1 cellular context compared by ENCODE assay signal in genomic region chr2:227398684-227399398, GRCh38.
TF ChIP-seq lines count a peak whose summit lies in the region.

No MANE protein-coding gene starts in this region.

TF ChIP-seq in A549, 52 proteins besides CTCF, POLR2A, EP300 and RAD21 (continued from another document):
- TF ChIP-seq HMGXB4 (CRISPR knock-in tag; IDR thresholded peaks at IDR 0.05; ENCODE audit: borderline replicate concordance) (no peak), KDM5A (IDR thresholded peaks at IDR 0.05) (no peak), JUNB (IDR thresholded peaks at IDR 0.05) (no peak), BHLHE40 (IDR thresholded peaks at IDR 0.05; ENCODE audit: low read depth, low read length) (no peak), MAZ (IDR thresholded peaks at IDR 0.05; ENCODE audit: borderline replicate concordance, low read depth, low read length) (no peak), CHD2 (IDR thresholded peaks at IDR 0.05; ENCODE audit: low read length, partially characterized antibody) (no peak), NPAS2 (CRISPR knock-in tag; IDR thresholded peaks at IDR 0.05; ENCODE audit: borderline replicate concordance) (no peak), MAX (IDR thresholded peaks at IDR 0.05) (no peak), ZFP36 (IDR thresholded peaks at IDR 0.05; ENCODE audit: borderline replicate concordance, partially characterized antibody) (no peak), RNF2 (IDR thresholded peaks at IDR 0.05; ENCODE audit: borderline replicate concordance, low read depth) (no peak), ESRRA (IDR thresholded peaks at IDR 0.05; ENCODE audit: borderline replicate concordance, low read length) (no peak), HEYL (CRISPR knock-in tag; IDR thresholded peaks at IDR 0.05) (no peak), JUN (IDR thresholded peaks at IDR 0.05) (no peak)
